Comparison of ENCODE assay signal across 8 cellular contexts in genomic region chr9:97559111-97559514, GRCh38. TPM values are rescaled to one million over a fixed set of nuclear protein-coding genes. Genes with fewer than 3 reads are reported as not detected.
DNase-seq lines count a peak whose midpoint lies in the region; ATAC-seq and TF ChIP-seq lines count a peak whose summit lies in the region.

No MANE protein-coding gene starts in this region.

- CTCF ChIA-PET in HEK293T (lab: Yijun Ruan, JAX), result no interaction called here

- H3K36me3 ChIP-seq in effector memory CD4-positive, alpha-beta T cell (ENCODE audit: control insufficient read depth, insufficient read depth, low read length), result no peaks in the 10 kb centered on the region

- peak; percentile 79 for ATAC-seq in GM18502 (IDR thresholded peaks at IDR 0.05; ENCODE audit: poor library complexity, unreplicated experiment)
- ATAC-seq in GM21447 (IDR thresholded peaks at IDR 0.05; ENCODE audit: unreplicated experiment), result peak; percentile 70
- ATAC-seq in HG03575 (IDR thresholded peaks at IDR 0.05; ENCODE audit: extremely low read depth, insufficient number of reproducible peaks, low FRiP score, unreplicated experiment), result peak; percentile 40
- no peak for ATAC-seq in GM19452 (IDR thresholded peaks at IDR 0.05; ENCODE audit: unreplicated experiment)

- no peaks in the 10 kb centered on the region for H3K9me3 ChIP-seq in effector memory CD4-positive, alpha-beta T cell (ENCODE audit: control insufficient read depth, low read length)

- no peak overlapping the region for H3K4me3 ChIP-seq in effector memory CD4-positive, alpha-beta T cell (ENCODE audit: insufficient read depth, low read depth, low read length, poor library complexity, severe bottlenecking)

- POLR2A ChIA-PET in HEK293T (lab: Yijun Ruan, JAX), result no interaction called here

- H3K27ac ChIP-seq in effector memory CD4-positive, alpha-beta T cell (ENCODE audit: insufficient read depth, low read length, poor library complexity, severe bottlenecking), result no peak overlapping the region

- H3K27me3 ChIP-seq in effector memory CD4-positive, alpha-beta T cell (replicated peaks; ENCODE audit: control insufficient read depth, insufficient read depth, low read length, poor library complexity, severe bottlenecking), result no peaks in the 10 kb centered on the region

- DNase-seq in myocyte (ENCODE audit: low read depth) (peak; percentile 85), HEK293T (ENCODE audit: extremely low spot score) (no peak), HUDEP-2 (lab: John Stamatoyannopoulos, UW; ENCODE audit: unreplicated experiment in 76 of 76) (no peak)
- no peak for DNase-seq in effector memory CD4-positive, alpha-beta T cell

- no peaks in the 10 kb centered on the region for H3K4me1 ChIP-seq in effector memory CD4-positive, alpha-beta T cell (ENCODE audit: control insufficient read depth, insufficient read depth, low read length, poor library complexity, severe bottlenecking)

TF ChIP-seq in HEK293T, 16 proteins besides CTCF, POLR2A, EP300 and RAD21:
- TF ChIP-seq BHLHE40 (IDR thresholded peaks at IDR 0.05; ENCODE audit: borderline replicate concordance), result no peak
- TF ChIP-seq CTBP1 (IDR thresholded peaks at IDR 0.05; ENCODE audit: borderline replicate concordance), result no peak

RNA-seq across cellular contexts. Expression of gene TMOD1, which starts 57.6 kb away (rescaled TPM):
- 48.8 and 60.3 TPM in 2 replicates for total RNA-seq in myocyte
- polyA plus RNA-seq in myocyte (2012), result 48.2 TPM
